In the genomic region with DNA sequence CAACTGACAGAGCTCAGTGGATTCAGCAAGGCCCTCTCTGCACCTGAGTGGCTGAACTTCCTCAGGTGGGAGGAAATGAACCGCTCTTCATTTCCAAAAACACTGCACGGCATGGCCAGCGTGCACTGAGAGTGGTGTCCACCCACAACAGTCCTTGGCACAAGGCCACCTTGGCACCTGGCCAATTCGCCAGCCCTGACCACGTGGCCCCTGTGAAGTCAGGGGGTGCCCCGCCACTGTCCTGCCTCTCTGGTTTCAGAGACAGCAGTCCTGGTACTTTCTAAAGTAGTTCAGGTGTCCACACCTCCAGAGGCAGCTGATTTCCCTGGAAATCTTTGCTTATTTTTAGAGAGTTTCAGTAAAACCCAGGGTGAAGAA, we compare ENCODE assay signal across 17 cellular contexts.
DNase-seq lines count a peak whose midpoint lies in the region; ATAC-seq, FAIRE-seq and TF ChIP-seq lines count a peak whose summit lies in the region.
"Had no signal": no experiment of that assay in that cellular context is flagged by ENCODE, and none has a peak within 500 bp of the region (broad histone marks: within the 10 kb centered on the region; RNA-seq: fewer than 3 reads in every experiment).

No MANE protein-coding gene starts in this region.

- peaks cover 8% of the 10 kb centered on the region for H3K27me3 Mint-ChIP-seq in neural progenitor cell (ENCODE audit: insufficient read depth, low read depth)

- H3K4me3 Mint-ChIP-seq in neural progenitor cell, result no peak overlapping the region
- H3K4me3 Mint-ChIP-seq: activated naive CD4-positive, alpha-beta T cell treated with anti-CD3 and anti-CD28 coated beads, Interleukin-2, amount 50 U/mL, for 24 hours; CD14-positive monocyte; IgD-negative memory B cell had no signal

- H3K9me3 ChIP-seq in pancreas, result no peaks in the 10 kb centered on the region
- no peaks in the 10 kb centered on the region for H3K9me3 ChIP-seq in neural progenitor cell (ENCODE audit: low read depth)
- H3K9me3 ChIP-seq: colonic mucosa, sigmoid colon, stomach had no signal

- no peaks in the 10 kb centered on the region for H3K9me3 Mint-ChIP-seq in neural progenitor cell
- H3K9me3 Mint-ChIP-seq: activated naive CD4-positive, alpha-beta T cell treated with anti-CD3 and anti-CD28 coated beads, Interleukin-2, amount 50 U/mL, for 24 hours had no signal

- no peak overlapping the region for H2AFZ ChIP-seq in neural progenitor cell (replicated peaks)

- H4K20me1 ChIP-seq in neural progenitor cell (ENCODE audit: low read depth), result no peaks in the 10 kb centered on the region

- no peak overlapping the region for H3K27ac Mint-ChIP-seq in neural progenitor cell
- H3K27ac Mint-ChIP-seq: activated naive CD4-positive, alpha-beta T cell treated with anti-CD3 and anti-CD28 coated beads, Interleukin-2, amount 50 U/mL, for 24 hours; CD14-positive monocyte; IgD-negative memory B cell had no signal

- no peaks in the 10 kb centered on the region for H3F3A ChIP-seq in neural progenitor cell (ENCODE audit: low read depth)

- peaks cover 0 to 7% (median 4%) of the 10 kb centered on the region in 3 donors for H3K4me1 ChIP-seq in pancreas
- H3K4me1 ChIP-seq in neural progenitor cell, result peaks cover 21% of the 10 kb centered on the region
- H3K4me1 ChIP-seq: colonic mucosa had no signal

- H3K36me3 ChIP-seq in pancreas, result no peaks in the 10 kb centered on the region
- H3K36me3 ChIP-seq in neural progenitor cell, result no peaks in the 10 kb centered on the region
- H3K36me3 ChIP-seq: colonic mucosa, sigmoid colon, stomach had no signal

- peaks cover 23% of the 10 kb centered on the region for H3K4me1 Mint-ChIP-seq in neural progenitor cell
- H3K4me1 Mint-ChIP-seq: activated naive CD4-positive, alpha-beta T cell treated with anti-CD3 and anti-CD28 coated beads, Interleukin-2, amount 50 U/mL, for 24 hours; CD14-positive monocyte; IgD-negative memory B cell had no signal

- H3K4me3 ChIP-seq in pancreas, result no peak overlapping the region
- no peak overlapping the region for H3K4me3 ChIP-seq in neural progenitor cell
- H3K4me3 ChIP-seq: colonic mucosa, sigmoid colon, stomach had no signal

- 13 to 17% methylated on average over 6 of the region's 6 CpGs for WGBS in pancreas, 2 donors

- ATAC-seq in pancreas (peak; percentile 74 to 83 (median 77)), GM21786 (IDR thresholded peaks at IDR 0.05; ENCODE audit: unreplicated experiment) (no peak)

- TF ChIP-seq CTCF in RWPE1 (conservative IDR thresholded peaks at IDR 0.05; ENCODE audit: low read depth) (no peak), pancreas (IDR thresholded peaks at IDR 0.05) (no peak), neural progenitor cell (IDR thresholded peaks at IDR 0.05) (no peak)

- no peaks in the 10 kb centered on the region for H3K79me2 ChIP-seq in neural progenitor cell (ENCODE audit: low read depth)

- DNase-seq in EH (ENCODE audit: low read depth) (peak; percentile 20), RWPE1 (ENCODE audit: low spot score) (peak; percentile 20), head of caudate nucleus (peak in 40 of 42 donors; percentile 25 to 87 (median 69)), pancreas (peak; percentile 61 to 92 (median 84)), neural progenitor cell (ENCODE audit: low spot score) (no peak), DMS114 treated with DMSO at 0.1 percent for 48 hours (lab: John Stamatoyannopoulos, UW; ENCODE audit: unreplicated experiment) (no peak), NCI-H128 (lab: John Stamatoyannopoulos, UW; ENCODE audit: unreplicated experiment) (no peak)
- DNase-seq: colonic mucosa, NCI-H774, SHP77 treated with DMSO at 0.1 percent for 48 hours, sigmoid colon, stomach had no signal

- CTCF ChIA-PET in RWPE1 (lab: Yijun Ruan, JAX), result no interaction called here

- FAIRE-seq in pancreas (lab: Jason Lieb, UNC), result no peak
- FAIRE-seq: TTC549 had no signal

- H3K4me2 ChIP-seq in neural progenitor cell, result no peak overlapping the region

- POLR2A ChIA-PET in RWPE1 (lab: Yijun Ruan, JAX; ENCODE audit: low non-redundant PET), result no interaction called here

- H3K9ac ChIP-seq in neural progenitor cell, result no peak overlapping the region

- H3K36me3 Mint-ChIP-seq in neural progenitor cell, result no peaks in the 10 kb centered on the region
- H3K36me3 Mint-ChIP-seq: activated naive CD4-positive, alpha-beta T cell treated with anti-CD3 and anti-CD28 coated beads, Interleukin-2, amount 50 U/mL, for 24 hours; CD14-positive monocyte; IgD-negative memory B cell had no signal

- intact Hi-C loops in head of caudate nucleus (cut with DNase I), result no loop called here
- intact Hi-C loops in pancreas (cut with DNase I), result no loop called here

- H3K27me3 ChIP-seq in pancreas (no peaks in the 10 kb centered on the region), neural progenitor cell (no peaks in the 10 kb centered on the region)
- H3K27me3 ChIP-seq: colonic mucosa, sigmoid colon had no signal

- H3K27ac ChIP-seq in RWPE1, result peak overlapping the region; percentile 3; the same call in 1 of the 2 replicates
- H3K27ac ChIP-seq in pancreas, result no peak overlapping the region
- no peak overlapping the region for H3K27ac ChIP-seq in neural progenitor cell
- H3K27ac ChIP-seq: colonic mucosa, sigmoid colon, stomach had no signal

Comparison
In these comparisons a context has a peak if more than half of its experiments do, and no peak if none do; other contexts are left out.
1. DNase-seq: peak in EH (single experiment), RWPE1 (single experiment), head of caudate nucleus (40 of 42) and pancreas (6 of 6); none in neural progenitor cell (single experiment), DMS114 treated with DMSO at 0.1 percent for 48 hours (single experiment) and NCI-H128 (single experiment).